In genomic region chr2:26432363-26432762, GRCh38 we compare ENCODE assay signal across 33 cellular contexts. TPM values are rescaled to one million over a fixed set of nuclear protein-coding genes. Genes with fewer than 3 reads are reported as not detected.
"Had no signal": no experiment of that assay in that cellular context is flagged by ENCODE, and none has a peak within 500 bp of the region (broad histone marks: within the 10 kb centered on the region; RNA-seq: fewer than 3 reads in every experiment).

No MANE protein-coding gene starts in this region.

- H3K27ac ChIP-seq: heart right ventricle, left lung, neutrophil, pancreas, right atrium auricular region, thoracic aorta, transverse colon, upper lobe of right lung, uterus had no signal

- H3K4me3 Mint-ChIP-seq: naive thymus-derived CD8-positive, alpha-beta T cell; nephron progenitor cell; stimulated activated memory B cell treated with anti-CD40 and anti-IgM and Interleukin-4, amounts not matched to agents 10 μg/mL and 1 μg/mL and 100 μg/mL, for 72 hours had no signal

- H3K4me3 ChIP-seq: dorsolateral prefrontal cortex, esophagus muscularis mucosa, heart right ventricle, left lung, pancreas, right atrium auricular region, sigmoid colon, thoracic aorta, transverse colon, upper lobe of right lung, uterus had no signal

- H3K36me3 Mint-ChIP-seq: naive thymus-derived CD8-positive, alpha-beta T cell; stimulated activated memory B cell treated with anti-CD40 and anti-IgM and Interleukin-4, amounts not matched to agents 10 μg/mL and 1 μg/mL and 100 μg/mL, for 72 hours had no signal

- H3K4me1 Mint-ChIP-seq: naive thymus-derived CD8-positive, alpha-beta T cell; nephron progenitor cell; stimulated activated memory B cell treated with anti-CD40 and anti-IgM and Interleukin-4, amounts not matched to agents 10 μg/mL and 1 μg/mL and 100 μg/mL, for 72 hours had no signal

- H3K4me1 ChIP-seq: esophagus muscularis mucosa, left lung, pancreas, right atrium auricular region, sigmoid colon, transverse colon, upper lobe of right lung, uterus had no signal

- ATAC-seq: heart right ventricle; left cardiac atrium; left lung; naive thymus-derived CD8-positive, alpha-beta T cell; pancreas; stimulated activated memory B cell treated with anti-CD40 and anti-IgM and Interleukin-4, amounts not matched to agents 10 μg/mL and 1 μg/mL and 100 μg/mL, for 72 hours; stimulated activated naive CD8-positive, alpha-beta T cell treated with anti-CD3 and anti-CD28 coated beads, Interleukin-15, Interleukin-2, amounts not matched to agents 100 U/mL and 50 U/mL, for 24 hours; upper lobe of right lung had no signal

- H3K9me3 ChIP-seq: esophagus muscularis mucosa, heart right ventricle, left lung, neutrophil, pancreas, right atrium auricular region, sigmoid colon, thoracic aorta, transverse colon, upper lobe of right lung, uterus had no signal

- H3K36me3 ChIP-seq: esophagus muscularis mucosa, heart right ventricle, left lung, neutrophil, pancreas, right atrium auricular region, sigmoid colon, thoracic aorta, transverse colon, upper lobe of right lung, uterus had no signal

- DNase-seq: dorsolateral prefrontal cortex; effector CD4-positive, alpha-beta T cell; glutamatergic neuron; heart right ventricle; hippocampal formation; left cardiac atrium; left lung; mesendoderm; midbrain; naive thymus-derived CD8-positive, alpha-beta T cell; nephron progenitor cell; pancreas; sigmoid colon; stimulated activated CD4-positive, alpha-beta T cell treated with anti-CD3 and anti-CD28 coated beads, Interleukin-2, amount 100 ng/mL, for 24 hours; stimulated activated CD4-positive, alpha-beta T cell treated with anti-CD3 and anti-CD28 coated beads, Interleukin-4, amount 100 ng/mL, for 4 hours; stimulated activated naive CD8-positive, alpha-beta T cell treated with anti-CD3 and anti-CD28 coated beads, Interleukin-15, Interleukin-2, amounts not matched to agents 100 U/mL and 50 U/mL, for 24 hours; substantia nigra; transverse colon; upper lobe of right lung; uterus had no signal

- H3K9me3 Mint-ChIP-seq: naive thymus-derived CD8-positive, alpha-beta T cell; nephron progenitor cell; stimulated activated memory B cell treated with anti-CD40 and anti-IgM and Interleukin-4, amounts not matched to agents 10 μg/mL and 1 μg/mL and 100 μg/mL, for 72 hours had no signal

- H3K27ac Mint-ChIP-seq: naive thymus-derived CD8-positive, alpha-beta T cell; nephron progenitor cell; progenitor cell of endocrine pancreas; stimulated activated memory B cell treated with anti-CD40 and anti-IgM and Interleukin-4, amounts not matched to agents 10 μg/mL and 1 μg/mL and 100 μg/mL, for 72 hours had no signal

- H3K27me3 ChIP-seq: dorsolateral prefrontal cortex, esophagus muscularis mucosa, heart right ventricle, left lung, neutrophil, pancreas, right atrium auricular region, sigmoid colon, transverse colon, upper lobe of right lung, uterus had no signal

RNA-seq across cellular contexts. Expression of gene DRC1, which starts 30.6 kb away (rescaled TPM):
- total RNA-seq: epithelial cell of proximal tubule; left cardiac atrium; lower leg skin; lung microvascular endothelial cell; naive thymus-derived CD8-positive, alpha-beta T cell; omental fat pad; pancreas; right atrium auricular region; thoracic aorta; transverse colon; upper lobe of right lung had no signal
- polyA plus RNA-seq: endothelial cell of umbilical vein; naive thymus-derived CD8-positive, alpha-beta T cell had no signal

RNA-seq across cellular contexts. Expression of gene OTOF, which starts 45.6 kb away (rescaled TPM):
- total RNA-seq: epithelial cell of proximal tubule, fibroblast of lung, kidney epithelial cell had no signal
- polyA plus RNA-seq: fibroblast of lung had no signal
